1 cellular context compared by ENCODE assay signal in the genomic region with DNA sequence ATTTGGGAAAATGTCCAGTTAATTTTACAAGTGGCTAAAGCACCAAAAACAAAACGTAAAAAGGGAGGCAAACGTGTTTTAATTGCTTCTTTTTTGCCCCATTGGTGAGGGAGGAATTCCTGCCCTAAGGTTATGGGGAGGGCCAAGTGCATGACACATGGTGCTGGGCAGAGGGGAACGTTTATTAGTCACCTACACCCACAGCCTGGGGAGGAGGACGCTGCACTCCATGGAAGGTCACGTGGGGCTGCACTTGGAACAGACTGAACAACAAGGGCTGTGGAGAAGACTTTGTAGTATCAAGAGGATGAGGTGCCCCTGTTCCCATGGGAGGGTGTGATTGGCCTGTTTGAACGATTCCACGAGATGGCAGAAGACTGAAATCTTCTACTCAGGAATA.
TF ChIP-seq lines count a peak whose summit lies in the region.

No MANE protein-coding gene starts in this region.

TF ChIP-seq in WTC11, 78 proteins besides CTCF, POLR2A, EP300 and RAD21 (continued from another document):
- TF ChIP-seq FOXP4 (CRISPR knock-in tag; IDR thresholded peaks at IDR 0.05) = no peak
